In genomic region chr14:61751475-61751989, GRCh38 we compare ENCODE assay signal across 8 cellular contexts. TPM values are rescaled to one million over a fixed set of nuclear protein-coding genes. Genes with fewer than 3 reads are reported as not detected.
DNase-seq lines count a peak whose midpoint lies in the region; ATAC-seq and TF ChIP-seq lines count a peak whose summit lies in the region.

No MANE protein-coding gene starts in this region.

- H3K27ac ChIP-seq in left lung (peak overlapping the region; percentile 87 to 90), thymus (ENCODE audit: low read depth) (no peak overlapping the region)

- no peaks in the 10 kb centered on the region for H3K9me3 Mint-ChIP-seq in activated CD8-positive, alpha-beta memory T cell treated with anti-CD3 and anti-CD28 coated beads, Interleukin-2, amount 10 ng/mL, durations not matched to agents 7 days and 5 days (ENCODE audit: low read depth)
- no peaks in the 10 kb centered on the region for H3K9me3 Mint-ChIP-seq in activated naive CD8-positive, alpha-beta T cell treated with anti-CD3 and anti-CD28 coated beads for 36 hours

- intact Hi-C loops in left lung (cut with DNase I) = no loop called here
- intact Hi-C loops in mucosa of descending colon (cut with DNase I, micrococcal nuclease) = no loop called here

- H3K4me3 Mint-ChIP-seq in activated CD8-positive, alpha-beta memory T cell treated with anti-CD3 and anti-CD28 coated beads, Interleukin-2, amount 10 ng/mL, durations not matched to agents 7 days and 5 days = peak overlapping the region; percentile 97
- peak overlapping the region; percentile 69 for H3K4me3 Mint-ChIP-seq in activated naive CD8-positive, alpha-beta T cell treated with anti-CD3 and anti-CD28 coated beads for 36 hours

- H3K4me1 Mint-ChIP-seq in activated CD8-positive, alpha-beta memory T cell treated with anti-CD3 and anti-CD28 coated beads, Interleukin-2, amount 10 ng/mL, durations not matched to agents 7 days and 5 days = peaks cover 35% of the 10 kb centered on the region
- peaks cover 24% of the 10 kb centered on the region for H3K4me1 Mint-ChIP-seq in activated naive CD8-positive, alpha-beta T cell treated with anti-CD3 and anti-CD28 coated beads for 36 hours

- 56% methylated on average over 8 of the region's 8 CpGs for WGBS in thymus

- H3K9me3 ChIP-seq in left lung = no peaks in the 10 kb centered on the region
- H3K9me3 ChIP-seq in thymus (ENCODE audit: control insufficient read depth) = no peaks in the 10 kb centered on the region
- no peaks in the 10 kb centered on the region for H3K9me3 ChIP-seq in mucosa of descending colon

- no peak for ATAC-seq in activated CD8-positive, alpha-beta memory T cell treated with anti-CD3 and anti-CD28 coated beads, Interleukin-2, amount 10 ng/mL, durations not matched to agents 7 days and 5 days
- ATAC-seq in left lung (no peak), mucosa of descending colon (no peak), GM19455 (IDR thresholded peaks at IDR 0.05; ENCODE audit: unreplicated experiment) (no peak)

- H3K27me3 ChIP-seq in left lung (no peaks in the 10 kb centered on the region), thymus (ENCODE audit: control insufficient read depth, insufficient read depth) (no peaks in the 10 kb centered on the region)

- H3K36me3 Mint-ChIP-seq in activated CD8-positive, alpha-beta memory T cell treated with anti-CD3 and anti-CD28 coated beads, Interleukin-2, amount 10 ng/mL, durations not matched to agents 7 days and 5 days = peaks cover 29% of the 10 kb centered on the region
- peaks cover 36% of the 10 kb centered on the region for H3K36me3 Mint-ChIP-seq in activated naive CD8-positive, alpha-beta T cell treated with anti-CD3 and anti-CD28 coated beads for 36 hours

- H3K4me3 ChIP-seq in left lung = peak overlapping the region; percentile 36 to 42
- peak overlapping the region; percentile 76 for H3K4me3 ChIP-seq in thymus (ENCODE audit: low read length)
- no peak overlapping the region for H3K4me3 ChIP-seq in mucosa of descending colon

- no peak for TF ChIP-seq CTCF in left lung (IDR thresholded peaks at IDR 0.05)
- TF ChIP-seq CTCF in mucosa of descending colon (IDR thresholded peaks at IDR 0.05) = no peak

- peaks cover 12 to 54% of the 10 kb centered on the region in 2 donors for H3K4me1 ChIP-seq in left lung
- H3K4me1 ChIP-seq in thymus (ENCODE audit: control insufficient read depth, insufficient read depth, low read length) = no peaks in the 10 kb centered on the region
- peaks cover 9% of the 10 kb centered on the region for H3K4me1 ChIP-seq in mucosa of descending colon (ENCODE audit: low read depth)

- H3K27me3 Mint-ChIP-seq in activated CD8-positive, alpha-beta memory T cell treated with anti-CD3 and anti-CD28 coated beads, Interleukin-2, amount 10 ng/mL, durations not matched to agents 7 days and 5 days = peaks cover 6% of the 10 kb centered on the region
- no peaks in the 10 kb centered on the region for H3K27me3 Mint-ChIP-seq in activated naive CD8-positive, alpha-beta T cell treated with anti-CD3 and anti-CD28 coated beads for 36 hours

- peak overlapping the region; percentile 67 for H3K27ac Mint-ChIP-seq in activated CD8-positive, alpha-beta memory T cell treated with anti-CD3 and anti-CD28 coated beads, Interleukin-2, amount 10 ng/mL, durations not matched to agents 7 days and 5 days
- peak overlapping the region; percentile 61 for H3K27ac Mint-ChIP-seq in activated naive CD8-positive, alpha-beta T cell treated with anti-CD3 and anti-CD28 coated beads for 36 hours

- CTCF ChIA-PET in activated CD8-positive, alpha-beta memory T cell treated with anti-CD3 and anti-CD28 coated beads, Interleukin-2, amount 10 ng/mL, durations not matched to agents 7 days and 5 days (lab: Charles Lee) = interaction anchor here (1.5 to 3.5 kb wide), 2 partner anchors 9 to 10 kb away, joined by 3 to 18 read pairs; partner anchors contain the start of gene SNAPC1

- H3K36me3 ChIP-seq in left lung = peaks cover 0 to 22% of the 10 kb centered on the region in 2 donors
- H3K36me3 ChIP-seq in thymus (ENCODE audit: control insufficient read depth, insufficient read depth) = peaks cover 4% of the 10 kb centered on the region
- no peaks in the 10 kb centered on the region for H3K36me3 ChIP-seq in mucosa of descending colon (ENCODE audit: low read depth)

- no peak for DNase-seq in activated CD8-positive, alpha-beta memory T cell treated with anti-CD3 and anti-CD28 coated beads, Interleukin-2, amount 10 ng/mL, durations not matched to agents 7 days and 5 days
- DNase-seq in activated CD8-positive, alpha-beta memory T cell treated with anti-CD3 and anti-CD28 coated beads, Interleukin-2, amount 50 U/mL, for 4 hours = no peak
- no peak for DNase-seq in activated naive CD8-positive, alpha-beta T cell treated with anti-CD3 and anti-CD28 coated beads for 36 hours
- DNase-seq in left lung (no peak), mucosa of descending colon (no peak), GF-D8 (lab: John Stamatoyannopoulos, UW) (no peak)

RNA-seq across cellular contexts. Expression of gene SNAPC1, which starts 10.7 kb away (rescaled TPM):
- total RNA-seq in activated CD8-positive, alpha-beta memory T cell treated with anti-CD3 and anti-CD28 coated beads, Interleukin-2, amount 10 ng/mL, durations not matched to agents 7 days and 5 days = 1 to 10 TPM; 5.1 to 5.8 TPM
- total RNA-seq in activated naive CD8-positive, alpha-beta T cell treated with anti-CD3 and anti-CD28 coated beads for 36 hours = 10 to 100 TPM in 1 of 2 experiments, 1 to 10 TPM in 1; 9.2 to 10.2 TPM
- total RNA-seq in left lung (1 to 10 TPM; 5.4 TPM), mucosa of descending colon (1 to 10 TPM; 2.0 to 4.8 (median 2.5) TPM)
- polyA plus RNA-seq in thymus = 11.8 TPM

RNA-seq across cellular contexts. Expression of gene HIF1A, which starts 56.2 kb away (rescaled TPM):
- 100 to 1,000 TPM; 134 to 158 TPM for total RNA-seq in activated CD8-positive, alpha-beta memory T cell treated with anti-CD3 and anti-CD28 coated beads, Interleukin-2, amount 10 ng/mL, durations not matched to agents 7 days and 5 days
- 100 to 1,000 TPM; 157 to 158 TPM for total RNA-seq in activated naive CD8-positive, alpha-beta T cell treated with anti-CD3 and anti-CD28 coated beads for 36 hours
- total RNA-seq in left lung (100 to 1,000 TPM; 145 to 272 TPM), mucosa of descending colon (100 to 1,000 TPM in 1 of 3 donors, 10 to 100 TPM in 2; 66.9 to 112 (median 71.6) TPM)
- polyA plus RNA-seq in thymus = 75.6 TPM
